ENCODE assay signal across 9 cellular contexts in genomic region chr14:88354358-88354757, GRCh38. TPM values are rescaled to one million over a fixed set of nuclear protein-coding genes. Genes with fewer than 3 reads are reported as not detected.
"Had no signal": no experiment of that assay in that cellular context is flagged by ENCODE, and none has a peak within 500 bp of the region (broad histone marks: within the 10 kb centered on the region; RNA-seq: fewer than 3 reads in every experiment).

No MANE protein-coding gene starts in this region.

- ATAC-seq: GM12878 had no signal

- H3K4me3 ChIP-seq: GM12878 had no signal

- DNase-seq: GDM1, GF-D8 had no signal

- FAIRE-seq: G401.6, GM12878, GM12891, GM12892, GM18507, GM19239 had no signal

RNA-seq across cellular contexts. Expression of gene KCNK10, which starts 31.3 kb away (rescaled TPM):
- total RNA-seq: G401 had no signal
